ENCODE assay signal across 2 cellular contexts in the genomic region with DNA sequence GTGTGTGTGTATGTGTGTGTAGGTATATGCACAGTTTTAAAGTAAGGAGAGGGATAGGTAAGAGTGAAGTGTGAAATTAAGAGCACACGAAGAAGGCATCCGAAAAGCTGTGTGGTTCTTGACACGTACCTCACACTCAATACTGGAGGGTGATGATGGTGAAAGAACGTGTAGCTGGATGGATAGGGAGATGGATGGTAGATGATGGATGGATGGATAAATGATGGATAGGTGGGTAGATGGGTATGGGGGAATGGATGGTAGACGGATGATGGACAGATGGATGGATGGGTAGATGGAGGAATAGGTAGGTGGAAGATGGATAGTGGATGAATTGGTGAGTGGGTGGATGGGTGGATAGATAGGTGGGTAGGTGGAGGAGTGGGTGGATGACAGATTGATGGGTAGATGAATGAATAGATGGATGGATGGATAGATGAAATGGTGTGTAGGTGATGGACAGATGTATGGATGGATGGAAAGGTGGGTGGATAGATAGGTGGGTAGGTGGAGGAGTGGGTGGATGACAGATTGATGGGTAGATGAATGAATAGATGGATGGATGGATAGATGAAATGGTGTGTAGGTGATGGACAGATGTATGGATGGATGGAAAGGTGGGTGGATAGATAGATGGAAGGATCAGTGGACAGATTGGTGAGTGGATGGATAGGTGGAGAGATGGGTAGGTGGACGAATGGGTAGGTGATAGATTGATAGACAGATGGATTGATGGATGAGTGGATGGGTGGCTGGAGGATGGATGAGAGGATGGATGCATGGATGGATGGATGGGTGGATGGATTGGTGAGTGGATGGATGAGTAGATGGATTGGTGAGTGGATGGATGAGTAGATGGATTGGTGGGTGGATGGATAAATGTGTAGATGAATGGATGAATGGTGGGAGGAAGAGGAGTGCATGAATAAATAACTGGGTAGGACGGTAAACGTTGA.
TF ChIP-seq lines count a peak whose summit lies in the region.

No MANE protein-coding gene starts in this region.

TF ChIP-seq in K562, 482 proteins besides CTCF, POLR2A, EP300 and RAD21:
- TF ChIP-seq CREBBP (IDR thresholded peaks at IDR 0.05; ENCODE audit: low read depth, low read length): peak; percentile 12

TF ChIP-seq in HepG2, 621 proteins besides CTCF, POLR2A, EP300 and RAD21:
- TF ChIP-seq TRIM22 (IDR thresholded peaks at IDR 0.05) (0 out of 2 replicates have a peak, but pooled peaks have one; percentile 73), NBN (conservative IDR thresholded peaks at IDR 0.05) (0 out of 2 replicates have a peak, but pooled peaks have one; percentile 42), NFRKB (IDR thresholded peaks at IDR 0.05) (peak; percentile 21; the same call in 1 of the 2 replicates)
